Comparison of ENCODE assay signal across 1 cellular context in the genomic region with DNA sequence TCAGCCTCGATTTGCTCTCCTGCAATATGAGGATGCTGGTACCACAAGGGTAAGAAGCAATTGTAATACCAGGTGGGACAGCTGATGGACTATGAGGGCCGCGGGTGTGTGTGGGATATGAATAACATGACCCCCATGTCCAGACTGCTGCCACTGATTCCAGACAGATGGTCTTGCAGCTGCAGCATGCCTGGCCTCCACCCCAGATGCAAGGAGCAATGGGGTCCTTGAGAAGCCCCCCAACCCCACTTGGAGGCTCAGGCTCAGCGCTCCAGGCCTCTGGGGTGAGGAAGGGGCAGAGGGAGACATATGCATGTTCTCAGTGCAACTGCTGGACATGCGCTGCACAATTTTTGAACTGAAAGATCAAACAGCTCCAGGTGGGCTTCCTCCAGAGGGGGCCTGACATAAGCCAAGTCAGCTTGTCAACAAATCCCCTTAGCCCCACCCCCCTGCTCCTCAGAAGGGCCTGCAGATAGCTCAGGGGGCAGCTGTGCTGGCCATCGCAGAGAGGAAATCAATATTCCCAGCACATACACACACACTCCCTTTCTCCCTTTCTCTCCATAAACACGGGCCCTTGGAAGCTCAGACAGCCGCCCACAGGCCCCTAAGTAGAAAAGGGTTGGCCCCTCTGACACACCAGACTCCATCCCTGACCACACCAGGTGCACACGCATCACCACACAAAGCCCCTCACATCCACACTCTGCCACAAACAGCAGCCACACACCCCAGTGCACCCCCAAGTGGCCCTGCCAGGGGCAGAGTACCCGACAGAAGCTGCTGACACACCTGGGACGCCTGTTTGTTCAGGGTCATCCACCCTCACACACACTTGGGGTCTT.
TF ChIP-seq lines count a peak whose summit lies in the region.

No MANE protein-coding gene starts in this region.

TF ChIP-seq in HCT116, 20 proteins besides CTCF, POLR2A, EP300 and RAD21 (continued from another document):
- TF ChIP-seq, protein P1, sequence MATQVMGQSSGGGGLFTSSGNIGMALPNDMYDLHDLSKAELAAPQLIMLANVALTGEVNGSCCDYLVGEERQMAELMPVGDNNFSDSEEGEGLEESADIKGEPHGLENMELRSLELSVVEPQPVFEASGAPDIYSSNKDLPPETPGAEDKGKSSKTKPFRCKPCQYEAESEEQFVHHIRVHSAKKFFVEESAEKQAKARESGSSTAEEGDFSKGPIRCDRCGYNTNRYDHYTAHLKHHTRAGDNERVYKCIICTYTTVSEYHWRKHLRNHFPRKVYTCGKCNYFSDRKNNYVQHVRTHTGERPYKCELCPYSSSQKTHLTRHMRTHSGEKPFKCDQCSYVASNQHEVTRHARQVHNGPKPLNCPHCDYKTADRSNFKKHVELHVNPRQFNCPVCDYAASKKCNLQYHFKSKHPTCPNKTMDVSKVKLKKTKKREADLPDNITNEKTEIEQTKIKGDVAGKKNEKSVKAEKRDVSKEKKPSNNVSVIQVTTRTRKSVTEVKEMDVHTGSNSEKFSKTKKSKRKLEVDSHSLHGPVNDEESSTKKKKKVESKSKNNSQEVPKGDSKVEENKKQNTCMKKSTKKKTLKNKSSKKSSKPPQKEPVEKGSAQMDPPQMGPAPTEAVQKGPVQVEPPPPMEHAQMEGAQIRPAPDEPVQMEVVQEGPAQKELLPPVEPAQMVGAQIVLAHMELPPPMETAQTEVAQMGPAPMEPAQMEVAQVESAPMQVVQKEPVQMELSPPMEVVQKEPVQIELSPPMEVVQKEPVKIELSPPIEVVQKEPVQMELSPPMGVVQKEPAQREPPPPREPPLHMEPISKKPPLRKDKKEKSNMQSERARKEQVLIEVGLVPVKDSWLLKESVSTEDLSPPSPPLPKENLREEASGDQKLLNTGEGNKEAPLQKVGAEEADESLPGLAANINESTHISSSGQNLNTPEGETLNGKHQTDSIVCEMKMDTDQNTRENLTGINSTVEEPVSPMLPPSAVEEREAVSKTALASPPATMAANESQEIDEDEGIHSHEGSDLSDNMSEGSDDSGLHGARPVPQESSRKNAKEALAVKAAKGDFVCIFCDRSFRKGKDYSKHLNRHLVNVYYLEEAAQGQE (IDR thresholded peaks at IDR 0.05; ENCODE audit: low read depth) = no peak
- TF ChIP-seq ZFX (IDR thresholded peaks at IDR 0.05) (no peak), SIN3A (IDR thresholded peaks at IDR 0.05; ENCODE audit: low read depth) (no peak), YY1 (IDR thresholded peaks at IDR 0.05; ENCODE audit: extremely low read depth, insufficient replicate concordance, low read depth, low read length) (no peak)
